ENCODE assay signal across 8 cellular contexts in the genomic region with DNA sequence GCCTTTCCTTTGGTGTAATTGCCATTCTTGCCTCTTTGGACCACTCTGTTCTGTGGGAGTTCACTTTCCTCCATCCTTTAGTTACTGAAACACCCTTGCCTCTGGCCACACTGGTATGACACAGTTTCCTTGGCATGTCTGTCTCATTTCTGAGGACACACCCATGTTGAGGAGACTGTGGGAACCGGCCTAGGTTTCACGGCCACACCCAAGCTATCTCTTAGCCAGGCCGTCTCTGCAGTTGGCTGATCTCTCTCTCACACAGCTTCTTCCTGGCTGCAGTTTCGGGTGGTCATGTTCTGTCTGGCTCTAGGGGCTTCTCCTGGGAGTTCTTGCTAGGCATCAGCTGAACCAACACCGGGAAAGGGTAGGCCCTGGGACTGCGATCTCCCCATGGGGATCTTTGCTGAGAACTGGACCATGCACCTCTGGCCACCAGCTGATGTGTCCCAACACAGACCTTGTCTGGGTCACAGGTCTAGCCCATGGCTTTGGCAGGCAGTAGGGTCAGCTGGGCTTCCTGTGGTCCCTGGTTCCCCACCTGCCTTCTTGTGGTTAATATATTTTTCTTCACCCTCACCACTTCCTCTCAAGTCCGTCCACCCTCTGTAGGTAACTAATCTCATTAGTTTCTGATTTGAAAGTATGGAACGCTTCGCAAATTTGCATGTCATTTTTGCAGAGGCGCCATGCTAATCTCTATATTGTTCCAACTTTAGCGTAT. TPM values are rescaled to one million over a fixed set of nuclear protein-coding genes. Genes with fewer than 3 reads are reported as not detected.
A peak's percentile ranks its signal among the peaks of the same experiment; 100 is the strongest.
DNase-seq lines count a peak whose midpoint lies in the region; ATAC-seq and TF ChIP-seq lines count a peak whose summit lies in the region.

No MANE protein-coding gene starts in this region.

- no peaks in the 10 kb centered on the region for H3K79me1 ChIP-seq in H9 (ENCODE audit: insufficient read depth, low read depth, low read length, poor library complexity, severe bottlenecking)

- H2AFZ ChIP-seq in H9 (ENCODE audit: low read length): no peak overlapping the region

- no peak overlapping the region for H3K23ac ChIP-seq in H9 (ENCODE audit: insufficient read length, low read depth, low read length)

- no peak overlapping the region for H2AK5ac ChIP-seq in H9 (ENCODE audit: insufficient read length, low read length)

- no peaks in the 10 kb centered on the region for H3K23me2 ChIP-seq in H9 (ENCODE audit: insufficient read length, low read depth, low read length, poor library complexity, severe bottlenecking)

- H3T11ph ChIP-seq in H9 (ENCODE audit: low read length): no peak overlapping the region

- peaks cover 0 to 6% (median 0%) of the 10 kb centered on the region in 7 donors for H3K9me3 Mint-ChIP-seq in CD4-positive, CD25-positive, alpha-beta regulatory T cell
- peaks cover 6 to 13% of the 10 kb centered on the region in 2 experiments; a peak in 4 of 5 replicates for H3K9me3 Mint-ChIP-seq in H9

- no CpG with 5 or more reads among the region's 11 CpGs for WGBS in H9 (ENCODE audit: extremely low coverage, insufficient read length, low lambda C conversion rate)

- no peak overlapping the region for H3K27ac ChIP-seq in CD4-positive, CD25-positive, alpha-beta regulatory T cell (ENCODE audit: insufficient read depth, low read length, poor library complexity, severe bottlenecking)
- H3K27ac ChIP-seq in mucosa of rectum (ENCODE audit: low read depth in 2 of 2, low read length in 2 of 2) (peak overlapping the region; percentile 71 to 82), H9 (ENCODE audit: insufficient read length, low read depth, low read length) (no peak overlapping the region)

- no peak overlapping the region for H3K4ac ChIP-seq in H9 (ENCODE audit: low read depth, low read length)

- H3K4me1 ChIP-seq in CD4-positive, CD25-positive, alpha-beta regulatory T cell (ENCODE audit: control insufficient read depth, insufficient read depth, low read length, poor library complexity, severe bottlenecking): peaks cover 12% of the 10 kb centered on the region
- H3K4me1 ChIP-seq in mucosa of rectum (ENCODE audit: control insufficient read depth in 2 of 2, insufficient read depth in 2 of 2, low read length in 2 of 2): peaks cover 19 to 41% of the 10 kb centered on the region in 2 donors
- H3K4me1 ChIP-seq in H9 (ENCODE audit: insufficient read depth, low read length): no peaks in the 10 kb centered on the region

- H3K56ac ChIP-seq in H9 (ENCODE audit: insufficient read length, low read depth, low read length): no peak overlapping the region

- no peaks in the 10 kb centered on the region for H3K27me3 Mint-ChIP-seq in CD4-positive, CD25-positive, alpha-beta regulatory T cell
- no peaks in the 10 kb centered on the region for H3K27me3 Mint-ChIP-seq in H9 (ENCODE audit: low read depth)

- H3K36me3 Mint-ChIP-seq in CD4-positive, CD25-positive, alpha-beta regulatory T cell: peaks cover 2% of the 10 kb centered on the region
- peaks cover 0 to 6% (median 5%) of the 10 kb centered on the region in 3 experiments; a peak in 3 of 7 replicates for H3K36me3 Mint-ChIP-seq in H9 (ENCODE audit: insufficient read depth in 1 of 3, low read depth in 3 of 3)

- H2BK20ac ChIP-seq in H9 (ENCODE audit: low read depth, low read length, poor library complexity, severe bottlenecking): no peak overlapping the region

- peak in 1 of 3 donors; percentile 26 for DNase-seq in CD4-positive, CD25-positive, alpha-beta regulatory T cell
- peak; percentile 64 for DNase-seq in amniotic epithelial cell (ENCODE audit: low read depth)
- DNase-seq in stimulated activated CD4-positive, alpha-beta T cell treated with anti-CD3 and anti-CD28 coated beads, Interleukin-2, amount 100 ng/mL, for 48 hours: no peak
- DNase-seq in H9: no peak
- DNase-seq in NCI-H1417 treated with DMSO at 0.1 percent for 48 hours (lab: John Stamatoyannopoulos, UW): no peak

- H3K18ac ChIP-seq in H9 (ENCODE audit: insufficient read length, low read depth, low read length): no peak overlapping the region

- no peak overlapping the region for H2BK12ac ChIP-seq in H9 (ENCODE audit: insufficient read length, low read depth, low read length)

- TF ChIP-seq CTCF in H9 (conservative IDR thresholded peaks at IDR 0.05): no peak

- H3K4me2 ChIP-seq in H9 (ENCODE audit: insufficient read depth, insufficient read length, low read length): no peak overlapping the region

- no peaks in the 10 kb centered on the region for H3K36me3 ChIP-seq in CD4-positive, CD25-positive, alpha-beta regulatory T cell (ENCODE audit: control insufficient read depth, insufficient read depth, low read length)
- peaks cover 16 to 18% of the 10 kb centered on the region in 2 donors for H3K36me3 ChIP-seq in mucosa of rectum (ENCODE audit: control insufficient read depth in 2 of 2, insufficient read depth in 2 of 2, low read length in 2 of 2)

- no peaks in the 10 kb centered on the region for H3K27me3 ChIP-seq in CD4-positive, CD25-positive, alpha-beta regulatory T cell (ENCODE audit: control insufficient read depth, insufficient read depth, low read length)
- H3K27me3 ChIP-seq in mucosa of rectum (ENCODE audit: control insufficient read depth in 2 of 2, insufficient read depth in 2 of 2, low read length in 2 of 2) (no peaks in the 10 kb centered on the region), H9 (ENCODE audit: insufficient read depth, low read length) (no peaks in the 10 kb centered on the region)

- H3K9ac ChIP-seq in mucosa of rectum (ENCODE audit: low read depth in 1 of 2, low read length in 2 of 2) (peak overlapping the region in 1 of 2 donors; percentile 16), H9 (ENCODE audit: extremely low read depth, insufficient read length, low read length) (no peak overlapping the region)

- H4K91ac ChIP-seq in H9 (ENCODE audit: insufficient read length, low read depth, low read length): no peak overlapping the region

- H4K20me1 ChIP-seq in H9 (ENCODE audit: control insufficient read depth, insufficient read depth, insufficient read length): no peaks in the 10 kb centered on the region

- peak overlapping the region; percentile 10 for H3K4me3 ChIP-seq in CD4-positive, CD25-positive, alpha-beta regulatory T cell (ENCODE audit: low read depth, low read length)
- no peak overlapping the region for H3K4me3 ChIP-seq in mucosa of rectum (ENCODE audit: low read length in 2 of 2)

- H2BK5ac ChIP-seq in H9 (ENCODE audit: insufficient read length, low read length): no peak overlapping the region

- peak in 1 of 2 donors; percentile 22 for ATAC-seq in CD4-positive, CD25-positive, alpha-beta regulatory T cell (ENCODE audit: low read depth in 2 of 2)
- ATAC-seq in GM19455 (IDR thresholded peaks at IDR 0.05; ENCODE audit: unreplicated experiment) (peak; percentile 91), HG03432 (IDR thresholded peaks at IDR 0.05; ENCODE audit: unreplicated experiment) (peak; percentile 97)

- no peak overlapping the region for H4K5ac ChIP-seq in H9 (ENCODE audit: insufficient read length, low read depth, low read length)

- no peak overlapping the region; the same call in 1 of the 2 replicates for H3K14ac ChIP-seq in H9 (ENCODE audit: insufficient read depth, low read length)

- no peaks in the 10 kb centered on the region for H3K9me3 ChIP-seq in CD4-positive, CD25-positive, alpha-beta regulatory T cell (ENCODE audit: control insufficient read depth in 2 of 2, low read length in 2 of 2)
- H3K9me3 ChIP-seq in mucosa of rectum (ENCODE audit: control insufficient read depth in 2 of 2, low read length in 2 of 2) (no peaks in the 10 kb centered on the region), H9 (ENCODE audit: control insufficient read depth, low read depth, low read length) (no peaks in the 10 kb centered on the region)

- peak overlapping the region; percentile 62 to 86 (median 66) for H3K27ac Mint-ChIP-seq in CD4-positive, CD25-positive, alpha-beta regulatory T cell
- peak overlapping the region in 1 of 3 experiments; percentile 71; a peak in 1 of 7 replicates for H3K27ac Mint-ChIP-seq in H9

- H3K79me2 ChIP-seq in H9 (ENCODE audit: insufficient read depth, low read length): no peaks in the 10 kb centered on the region

- H2BK15ac ChIP-seq in H9 (ENCODE audit: low read depth, low read length): no peak overlapping the region

- H3K4me3 Mint-ChIP-seq in CD4-positive, CD25-positive, alpha-beta regulatory T cell: peak overlapping the region in 2 of 4 donors; percentile 21 to 83
- H3K4me3 Mint-ChIP-seq in H9: no peak overlapping the region

- no peak overlapping the region for H2BK120ac ChIP-seq in H9 (ENCODE audit: low read depth, low read length, poor library complexity, severe bottlenecking)

- peaks cover 5 to 16% (median 12%) of the 10 kb centered on the region in 4 donors for H3K4me1 Mint-ChIP-seq in CD4-positive, CD25-positive, alpha-beta regulatory T cell
- peaks cover 4 to 6% of the 10 kb centered on the region in 2 experiments for H3K4me1 Mint-ChIP-seq in H9

- no peak overlapping the region for H4K8ac ChIP-seq in H9 (replicated peaks; ENCODE audit: insufficient read length, low read depth, low read length)

RNA-seq across cellular contexts. Expression of a gene that starts 24.9 kb away (rescaled TPM):
- total RNA-seq in CD4-positive, CD25-positive, alpha-beta regulatory T cell: 1.8 TPM
- polyA plus RNA-seq in CD4-positive, CD25-positive, alpha-beta regulatory T cell: under 1 TPM in 3 of 4 donors, not detected in 1; 0.20 to 0.55 (median 0.45) TPM
- total RNA-seq in H9 (2021): 0.39 and 0.42 TPM in 2 replicates

RNA-seq across cellular contexts. Expression of a gene that starts 54.9 kb away (rescaled TPM):
- 234 TPM for total RNA-seq in CD4-positive, CD25-positive, alpha-beta regulatory T cell
- polyA plus RNA-seq in CD4-positive, CD25-positive, alpha-beta regulatory T cell: 100 to 1,000 TPM; 134 to 152 (median 147) TPM
- total RNA-seq in H9 (2021): 304 and 310 TPM in 2 replicates

Comparison
In these comparisons a context has a peak if more than half of its experiments do, and no peak if none do; other contexts are left out.
1. H3K27ac ChIP-seq: peak in mucosa of rectum (2 of 2); none in CD4-positive, CD25-positive, alpha-beta regulatory T cell (single experiment) and H9 (single experiment).